In the genomic region with DNA sequence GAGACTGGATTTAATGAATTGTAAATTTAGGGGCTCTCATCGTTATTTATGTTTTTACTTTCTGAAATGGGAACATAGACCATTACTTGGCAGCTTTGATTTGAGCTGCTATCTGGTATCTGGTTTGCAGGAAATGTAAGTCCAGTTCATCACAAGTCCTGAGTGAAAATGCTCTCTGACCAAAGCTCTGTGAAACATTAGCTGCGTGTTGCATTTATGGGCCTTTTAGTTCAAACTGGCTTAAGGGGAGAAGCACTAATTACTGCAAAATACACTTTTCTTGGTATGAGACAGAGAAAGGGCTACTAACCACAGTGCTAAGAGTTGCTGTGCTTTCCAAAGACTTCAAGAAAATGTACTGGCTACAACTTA, we compare ENCODE assay signal across 8 cellular contexts. TPM values are rescaled to one million over a fixed set of nuclear protein-coding genes. Genes with fewer than 3 reads are reported as not detected.
DNase-seq lines count a peak whose midpoint lies in the region; ATAC-seq, FAIRE-seq and TF ChIP-seq lines count a peak whose summit lies in the region.

No MANE protein-coding gene starts in this region.

- peak overlapping the region in 4 of 5 donors; percentile 28 to 69 (median 50) for H3K27ac ChIP-seq in stomach

- TF ChIP-seq EP300 in stomach (IDR thresholded peaks at IDR 0.05): no peak

- H3K4me3 ChIP-seq in bronchial epithelial cell (ENCODE audit: low read depth, low read length): peak overlapping the region; percentile 32
- H3K4me3 ChIP-seq in lower leg skin (ENCODE audit: low read depth, poor library complexity, severe bottlenecking): peak overlapping the region; percentile 2
- H3K4me3 ChIP-seq in stomach: peak overlapping the region; percentile 48 to 64 (median 54)

- WGBS in lower leg skin, 2 donors: 12 to 13% methylated on average over 2 of the region's 2 CpGs
- WGBS in stomach, 5 donors: 3 to 9% (median 4%) methylated on average over 2 of the region's 2 CpGs

- ATAC-seq in HG02885 (IDR thresholded peaks at IDR 0.05; ENCODE audit: poor library complexity, unreplicated experiment) (peak; percentile 35), GM21390 (IDR thresholded peaks at IDR 0.05; ENCODE audit: unreplicated experiment) (no peak)

- H3K36me3 ChIP-seq in bronchial epithelial cell (ENCODE audit: control insufficient read depth, insufficient read depth, low read length): no peaks in the 10 kb centered on the region
- no peaks in the 10 kb centered on the region for H3K36me3 ChIP-seq in stomach

- intact Hi-C loops in lower leg skin (cut with DNase I; ENCODE audit: low total_unique reads) (no loop called here), stomach (cut with DNase I; ENCODE audit: low total_unique reads) (no loop called here)

- FAIRE-seq in bronchial epithelial cell (lab: Jason Lieb, UNC): no peak

- no peak for TF ChIP-seq CTCF in bronchial epithelial cell (IDR thresholded peaks at IDR 0.05; ENCODE audit: insufficient read depth, low read length, severe bottlenecking)
- TF ChIP-seq CTCF in lower leg skin (IDR thresholded peaks at IDR 0.05): no peak
- TF ChIP-seq CTCF in stomach (IDR thresholded peaks at IDR 0.05): no peak

- no peak for TF ChIP-seq POLR2A in lower leg skin (IDR thresholded peaks at IDR 0.05)
- TF ChIP-seq POLR2A in stomach (IDR thresholded peaks at IDR 0.05): no peak

- DNase-seq in bronchial epithelial cell (ENCODE audit: low read depth) (no peak), lower leg skin (ENCODE audit: low spot score in 2 of 2) (no peak), stomach (no peak), GM19240 (ENCODE audit: insufficient read length, low spot score) (no peak), NCI-H510A treated with DMSO at 0.1 percent for 48 hours (lab: John Stamatoyannopoulos, UW) (no peak), cortex of kidney (lab: John Stamatoyannopoulos, UW) (no peak)

- H3K4me1 ChIP-seq in stomach: peaks cover 0 to 47% (median 22%) of the 10 kb centered on the region in 4 donors

- H3K27me3 ChIP-seq in bronchial epithelial cell (ENCODE audit: control insufficient read depth, insufficient read depth, low read length) (no peaks in the 10 kb centered on the region), stomach (no peaks in the 10 kb centered on the region)

- no peaks in the 10 kb centered on the region for H3K9me3 ChIP-seq in stomach

RNA-seq across cellular contexts. Expression of gene CC2D2A, which starts 0.5 kb away (rescaled TPM):
- total RNA-seq in bronchial epithelial cell (5.5 and 5.8 TPM in 2 replicates), lower leg skin (1 to 10 TPM; 2.1 to 6.3 (median 3.3) TPM), stomach (10 to 100 TPM; 12.5 to 32.7 (median 16.5) TPM)
- polyA plus RNA-seq in stomach: 10 to 100 TPM in 2 of 3 donors, 1 to 10 TPM in 1; 5.7 to 12.7 (median 11.4) TPM

RNA-seq across cellular contexts. Expression of gene C1QTNF7, which starts 42.3 kb away (rescaled TPM):
- total RNA-seq in bronchial epithelial cell (not detected in 2 replicates), lower leg skin (1 to 10 TPM in 2 of 4 donors, under 1 TPM in 2; 0.80 to 9.2 (median 3.6) TPM), stomach (10 to 100 TPM in 2 of 5 donors, 1 to 10 TPM in 2, under 1 TPM in 1; 0.87 to 73.2 (median 6.2) TPM)
- 1 to 10 TPM in 2 of 3 donors, under 1 TPM in 1; 0.68 to 2.1 (median 1.4) TPM for polyA plus RNA-seq in stomach

Comparison
In these comparisons a context has a peak if more than half of its experiments do, and no peak if none do; other contexts are left out.
1. H3K4me3 ChIP-seq: peak in every context shown above with its lines; median percentile 54 in stomach; 32 in bronchial epithelial cell; 2 in lower leg skin.